Comparison of ENCODE assay signal across 8 cellular contexts in the genomic region with DNA sequence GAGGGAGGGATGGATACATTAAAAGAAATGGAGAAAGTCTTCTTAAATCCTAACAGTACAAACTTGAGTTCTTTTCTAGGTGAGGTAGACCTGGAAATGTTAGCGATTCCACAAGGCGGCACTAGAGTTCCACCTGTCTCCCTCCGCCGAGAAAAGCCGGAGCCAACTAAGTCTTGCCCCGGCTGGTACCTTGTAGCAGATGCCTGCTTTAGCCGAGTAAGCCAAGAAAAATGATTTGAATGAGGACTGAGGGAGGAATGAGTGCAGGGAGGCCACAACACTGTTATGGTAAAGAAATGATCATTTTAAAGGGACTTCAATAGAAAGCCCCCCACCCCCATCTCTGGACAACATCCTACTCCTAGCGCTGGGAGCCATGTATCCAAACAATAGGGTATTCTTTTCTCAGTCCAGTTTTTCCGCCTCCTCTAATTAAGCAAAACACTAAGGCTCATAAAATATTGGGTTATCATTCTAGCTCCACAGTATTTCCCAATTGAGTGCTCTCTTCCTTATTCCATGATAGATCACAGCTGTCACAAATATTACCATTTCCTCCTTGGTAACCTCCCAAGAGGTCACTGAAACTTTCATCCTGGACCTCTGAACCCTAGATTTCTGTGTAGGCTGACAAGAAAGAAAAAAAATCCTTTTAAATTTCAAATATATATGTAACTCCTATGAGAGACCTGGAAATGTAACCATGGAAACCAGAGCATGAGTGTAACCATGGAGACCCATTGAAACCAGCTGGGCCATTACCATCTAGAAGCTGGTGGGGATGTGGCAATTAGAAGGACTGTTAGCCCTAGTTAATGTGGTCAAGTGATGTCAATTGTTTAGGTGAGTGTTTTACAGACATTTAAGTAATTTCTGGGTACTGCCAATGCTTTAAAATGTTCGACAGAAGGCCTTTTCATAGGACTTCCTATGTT. TPM values are rescaled to one million over a fixed set of nuclear protein-coding genes. Genes with fewer than 3 reads are reported as not detected.
DNase-seq lines count a peak whose midpoint lies in the region; ATAC-seq, FAIRE-seq and TF ChIP-seq lines count a peak whose summit lies in the region.

No MANE protein-coding gene starts in this region.

- H3K36me3 ChIP-seq in body of pancreas (replicated peaks in 1 of 2; ENCODE audit: insufficient read depth in 1 of 2, low read depth in 2 of 2) = no peaks in the 10 kb centered on the region

- intact Hi-C loops in body of pancreas (cut with DNase I) = loop anchor here (10.0 kb wide), 1 partner anchor 227 kb away; no protein-coding TSS in a partner anchor
- intact Hi-C loops in sciatic nerve (cut with DNase I) = no loop called here

- H3K27ac ChIP-seq in body of pancreas = no peak overlapping the region

- FAIRE-seq in TTC549 (lab: Jason Lieb, UNC) = peak; percentile 7

- peak; percentile 79 to 95 (median 93) for TF ChIP-seq CTCF in body of pancreas (IDR thresholded peaks at IDR 0.05)

- ATAC-seq in body of pancreas (peak; percentile 93), sciatic nerve (peak; percentile 95), HG03139 (IDR thresholded peaks at IDR 0.05; ENCODE audit: unreplicated experiment) (no peak)

- CTCF ChIA-PET in HEK293T (lab: Yijun Ruan, JAX) = interaction anchor here (0.5 to 1.5 kb wide), 4 partner anchors 234 to 358 kb away, joined by 3 to 13 read pairs (median 8); no protein-coding TSS in a partner anchor

- 13 to 16% methylated on average over 10 of the region's 10 CpGs for WGBS in body of pancreas, 2 donors

- DNase-seq in DMS53 treated with DMSO at 0.1 percent for 48 hours (lab: John Stamatoyannopoulos, UW; ENCODE audit: unreplicated experiment) = peak; percentile 64
- DNase-seq in HEK293T (ENCODE audit: extremely low spot score) = peak; percentile 78
- DNase-seq in NCI-H187 treated with DMSO at 0.1 percent for 48 hours (lab: John Stamatoyannopoulos, UW) = peak; percentile 24
- peak; percentile 79 to 83 (median 81) for DNase-seq in body of pancreas
- DNase-seq in iPS DF 4.7 (ENCODE audit: extremely low read depth, low spot score) = peak; percentile 78
- peak; percentile 87 for DNase-seq in sciatic nerve (ENCODE audit: low spot score)

- no peak for TF ChIP-seq POLR2A in body of pancreas (IDR thresholded peaks at IDR 0.05)

- POLR2A ChIA-PET in HEK293T (lab: Yijun Ruan, JAX) = no interaction called here

- H3K27me3 ChIP-seq in body of pancreas = no peaks in the 10 kb centered on the region

- H3K4me1 ChIP-seq in body of pancreas = peaks cover 7% of the 10 kb centered on the region

- H3K4me3 ChIP-seq in body of pancreas = no peak overlapping the region

- no peaks in the 10 kb centered on the region for H3K9me3 ChIP-seq in body of pancreas

TF ChIP-seq in HEK293T, 16 proteins besides CTCF, POLR2A, EP300 and RAD21:
- TF ChIP-seq ARNT (IDR thresholded peaks at IDR 0.05) (no peak), SP1 (IDR thresholded peaks at IDR 0.05) (no peak), FOXK2 (IDR thresholded peaks at IDR 0.05) (no peak), SUZ12 (IDR thresholded peaks at IDR 0.05) (no peak), LEF1 (IDR thresholded peaks at IDR 0.05; ENCODE audit: borderline replicate concordance) (no peak), FOXM1 (IDR thresholded peaks at IDR 0.05; ENCODE audit: borderline replicate concordance) (no peak), CTBP1 (IDR thresholded peaks at IDR 0.05; ENCODE audit: borderline replicate concordance) (no peak), FOXA1 (IDR thresholded peaks at IDR 0.05) (no peak), BHLHE40 (IDR thresholded peaks at IDR 0.05; ENCODE audit: borderline replicate concordance) (no peak), L3MBTL2 (conservative IDR thresholded peaks at IDR 0.05) (no peak), TARDBP (IDR thresholded peaks at IDR 0.05) (no peak), NFRKB (IDR thresholded peaks at IDR 0.05) (no peak), HDGF (IDR thresholded peaks at IDR 0.05; ENCODE audit: borderline replicate concordance) (no peak), ELF4 (IDR thresholded peaks at IDR 0.05) (no peak), ZNF384 (IDR thresholded peaks at IDR 0.05) (no peak)
- TF ChIP-seq, protein P1, sequence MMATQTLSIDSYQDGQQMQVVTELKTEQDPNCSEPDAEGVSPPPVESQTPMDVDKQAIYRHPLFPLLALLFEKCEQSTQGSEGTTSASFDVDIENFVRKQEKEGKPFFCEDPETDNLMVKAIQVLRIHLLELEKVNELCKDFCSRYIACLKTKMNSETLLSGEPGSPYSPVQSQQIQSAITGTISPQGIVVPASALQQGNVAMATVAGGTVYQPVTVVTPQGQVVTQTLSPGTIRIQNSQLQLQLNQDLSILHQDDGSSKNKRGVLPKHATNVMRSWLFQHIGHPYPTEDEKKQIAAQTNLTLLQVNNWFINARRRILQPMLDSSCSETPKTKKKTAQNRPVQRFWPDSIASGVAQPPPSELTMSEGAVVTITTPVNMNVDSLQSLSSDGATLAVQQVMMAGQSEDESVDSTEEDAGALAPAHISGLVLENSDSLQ (IDR thresholded peaks at IDR 0.05) = no peak

RNA-seq across cellular contexts. Expression of a gene that starts 58.3 kb away (rescaled TPM):
- total RNA-seq in body of pancreas (10 to 100 TPM; 16.2 to 25.2 TPM), sciatic nerve (35.0 TPM)

RNA-seq across cellular contexts. Expression of a gene that starts 58.4 kb away (rescaled TPM):
- total RNA-seq in body of pancreas (1 to 10 TPM; 1.3 to 1.6 TPM), sciatic nerve (6.3 TPM)

Comparison
In these comparisons a context has a peak if more than half of its experiments do, and no peak if none do; other contexts are left out.
1. DNase-seq: peak in every context shown above with its lines; median percentile 87 in sciatic nerve; 81 in body of pancreas; 78 in HEK293T; 78 in iPS DF 4.7; 64 in DMS53 treated with DMSO at 0.1 percent for 48 hours; 24 in NCI-H187 treated with DMSO at 0.1 percent for 48 hours.